ENCODE assay signal across 10 cellular contexts in genomic region chr10:108034808-108035207, GRCh38.
"Had no signal": no experiment of that assay in that cellular context is flagged by ENCODE, and none has a peak within 500 bp of the region (broad histone marks: within the 10 kb centered on the region; RNA-seq: fewer than 3 reads in every experiment).

No MANE protein-coding gene starts in this region.

- ATAC-seq: GM23338, K562 had no signal

- H3K4me3 Mint-ChIP-seq: GM23338, H9, HFFc6 had no signal

- DNase-seq: H9, HCEC 1CT, HFFc6, IMR-90, KG1 had no signal

- H3K4me2 ChIP-seq: GM23338 had no signal

- H2AFZ ChIP-seq: GM23338 had no signal

- H3K27ac Mint-ChIP-seq: GM23338, H9, HFFc6 had no signal

- FAIRE-seq: H1, H54, HTR-8/SVneo, K562 had no signal

- H3K4me3 ChIP-seq: GM23338, K562 had no signal
